In genomic region chr13:98216135-98216565, GRCh38 we compare ENCODE assay signal across 10 cellular contexts. TPM values are rescaled to one million over a fixed set of nuclear protein-coding genes. Genes with fewer than 3 reads are reported as not detected.
DNase-seq lines count a peak whose midpoint lies in the region; ATAC-seq and TF ChIP-seq lines count a peak whose summit lies in the region.
"Had no signal": no experiment of that assay in that cellular context is flagged by ENCODE, and none has a peak within 500 bp of the region (broad histone marks: within the 10 kb centered on the region; RNA-seq: fewer than 3 reads in every experiment).

No MANE protein-coding gene starts in this region.

- TF ChIP-seq CTCF in foreskin keratinocyte (conservative IDR thresholded peaks at IDR 0.05) = no peak
- no peak for TF ChIP-seq CTCF in colonic mucosa (IDR thresholded peaks at IDR 0.05)

- no peak overlapping the region for H2AFZ ChIP-seq in GM23248

- H3K4me1 ChIP-seq in GM23248 (ENCODE audit: insufficient read depth) = peaks cover 36% of the 10 kb centered on the region
- H3K4me1 ChIP-seq in foreskin keratinocyte = peaks cover 6% of the 10 kb centered on the region
- H3K4me1 ChIP-seq in colonic mucosa = no peaks in the 10 kb centered on the region

- peaks cover 24% of the 10 kb centered on the region for H3F3A ChIP-seq in GM23248 (ENCODE audit: insufficient read depth)

- in situ Hi-C loops in GM23248 (cut with MboI) = no loop called here

- peak overlapping the region; percentile 90 for H3K27ac ChIP-seq in GM23248
- no peak overlapping the region for H3K27ac ChIP-seq in foreskin keratinocyte
- no peak overlapping the region for H3K27ac ChIP-seq in colonic mucosa

- WGBS in GM23248 (ENCODE audit: low coverage in 1 of 2, low lambda C conversion rate in 2 of 2, missing lambda C conversion rate in 2 of 2), 2 experiments = 1 to 2% methylated on average over 4 of the region's 4 CpGs

- H4K20me1 ChIP-seq in GM23248 (ENCODE audit: insufficient read depth) = no peaks in the 10 kb centered on the region

- H3K27me3 ChIP-seq in GM23248 (replicated peaks; ENCODE audit: insufficient read depth) (no peaks in the 10 kb centered on the region), foreskin keratinocyte (no peaks in the 10 kb centered on the region), colonic mucosa (no peaks in the 10 kb centered on the region)

- intact Hi-C loops in colonic mucosa (cut with DNase I) = no loop called here

- no peaks in the 10 kb centered on the region for H3K9me3 ChIP-seq in GM23248 (ENCODE audit: low read depth)
- H3K9me3 ChIP-seq in colonic mucosa = no peaks in the 10 kb centered on the region

- DNase-seq in GM23248 = peak; percentile 96
- DNase-seq in SHP77 (lab: John Stamatoyannopoulos, UW) = peak; percentile 42 to 69
- DNase-seq in foreskin keratinocyte = peak in 1 of 2 donors; percentile 29
- DNase-seq in stromal cell of bone marrow (ENCODE audit: low read depth) = peak; percentile 59
- DNase-seq in colonic mucosa = no peak
- DNase-seq: stimulated activated CD4-positive, alpha-beta T cell treated with anti-CD3 and anti-CD28 coated beads, Interleukin-2, amount 100 ng/mL, for 24 hours had no signal

- H3K79me2 ChIP-seq in GM23248 (ENCODE audit: insufficient read depth) = peaks cover 78% of the 10 kb centered on the region

- peak; percentile 35 for ATAC-seq in foreskin keratinocyte
- ATAC-seq in GM18861 (IDR thresholded peaks at IDR 0.05; ENCODE audit: unreplicated experiment) = no peak
- ATAC-seq in HG03095 (IDR thresholded peaks at IDR 0.05; ENCODE audit: unreplicated experiment) = no peak
- ATAC-seq in HG03442 (IDR thresholded peaks at IDR 0.05; ENCODE audit: unreplicated experiment) = no peak
- ATAC-seq: activated T-helper 17 cell treated with anti-CD3 and anti-CD28 coated beads, Interleukin-2, amount 50 U/mL, for 72 hours had no signal

- no peaks in the 10 kb centered on the region for H3K9me2 ChIP-seq in GM23248 (ENCODE audit: insufficient read depth)

- H3K4me3 ChIP-seq in GM23248 (no peak overlapping the region), colonic mucosa (no peak overlapping the region)

- H3K9ac ChIP-seq in GM23248 (peak overlapping the region; percentile 53), colonic mucosa (ENCODE audit: low read depth in 2 of 2, low read length in 2 of 2) (no peak overlapping the region)

- 0 out of 2 replicates have a peak, but pooled peaks cover 7% of the 10 kb centered on the region for H3K36me3 ChIP-seq in GM23248 (ENCODE audit: low read depth)
- no peaks in the 10 kb centered on the region for H3K36me3 ChIP-seq in colonic mucosa

- H3K4me2 ChIP-seq in GM23248 (ENCODE audit: unreplicated experiment) = peak overlapping the region; percentile 21

RNA-seq across cellular contexts. Expression of gene RNF113B, which starts 39.1 kb away (rescaled TPM):
- not detected in 2 replicates for total RNA-seq in GM23248 (2014; rRNA removed; shearing (Covaris generic))
- polyA plus RNA-seq in GM23248 (2016; fragmentation: Nextera tagmentation; extraction: Ambion mirVana) (not detected in 2 replicates), foreskin keratinocyte (not detected in 2 replicates)
- total RNA-seq in foreskin keratinocyte (not detected in 2 replicates), colonic mucosa (not detected)
- total RNA-seq: activated T-helper 17 cell treated with anti-CD3 and anti-CD28 coated beads, Interleukin-2, amount 50 U/mL, for 72 hours had no signal
